34 cellular contexts compared by ENCODE assay signal in genomic region chr6:39016831-39017230, GRCh38.
"Had no signal": no experiment of that assay in that cellular context is flagged by ENCODE, and none has a peak within 500 bp of the region (broad histone marks: within the 10 kb centered on the region; RNA-seq: fewer than 3 reads in every experiment).

No MANE protein-coding gene starts in this region.

- H3K27ac Mint-ChIP-seq: activated naive CD4-positive, alpha-beta T cell treated with anti-CD3 and anti-CD28 coated beads for 36 hours; activated naive CD4-positive, alpha-beta T cell treated with anti-CD3 and anti-CD28 coated beads, Interleukin-2, amount 10 ng/mL, durations not matched to agents 7 days and 5 days; activated naive CD4-positive, alpha-beta T cell treated with anti-CD3 and anti-CD28 coated beads, Interleukin-2, amount 50 U/mL, for 24 hours; activated naive CD4-positive, alpha-beta T cell treated with anti-CD3 and anti-CD28 coated beads, Interleukin-2, amount 50 U/mL, for 72 hours; activated naive CD8-positive, alpha-beta T cell; activated naive CD8-positive, alpha-beta T cell treated with anti-CD3 and anti-CD28 coated beads for 36 hours; activated naive CD8-positive, alpha-beta T cell treated with anti-CD3 and anti-CD28 coated beads, Interleukin-2, amount 10 ng/mL, durations not matched to agents 7 days and 5 days; activated naive CD8-positive, alpha-beta T cell treated with anti-CD3 and anti-CD28 coated beads, Interleukin-2, amount 50 U/mL, for 24 hours; activated T-cell treated with anti-CD3 and anti-CD28 coated beads, Interleukin-2, amount 50 U/mL, for 24 hours; activated T-cell treated with anti-CD3 and anti-CD28 coated beads, Interleukin-2, amount 50 U/mL, for 72 hours; activated T-helper 1 cell treated with anti-CD3 and anti-CD28 coated beads, Interleukin-12 subunit alpha, Interleukin-12 subunit beta, Interleukin-2, Interleukin-4 antibody, amounts not matched to agents 30 ng/mL and 10 ng/mL and 1 ng/mL, durations not matched to agents 14 hours and 24 hours and 36 hours; activated T-helper 17 cell treated with anti-CD3 and anti-CD28 coated beads, Interleukin-2, amount 50 U/mL, for 72 hours; activated T-helper 2 cell treated with anti-CD3 and anti-CD28 coated beads, Interferon-gamma antibody, Interleukin-2, Interleukin-4, amounts not matched to agents 10 μg/mL and 5 μg/mL and 100 μg/mL, durations not matched to agents 14 hours and 24 hours and 36 hours; brain had no signal

- H3K36me3 Mint-ChIP-seq: activated naive CD4-positive, alpha-beta T cell treated with anti-CD3 and anti-CD28 coated beads, Interleukin-2, amount 10 ng/mL, durations not matched to agents 7 days and 5 days; activated naive CD4-positive, alpha-beta T cell treated with anti-CD3 and anti-CD28 coated beads, Interleukin-2, amount 50 U/mL, for 24 hours; activated naive CD4-positive, alpha-beta T cell treated with anti-CD3 and anti-CD28 coated beads, Interleukin-2, amount 50 U/mL, for 72 hours; activated naive CD8-positive, alpha-beta T cell; activated naive CD8-positive, alpha-beta T cell treated with anti-CD3 and anti-CD28 coated beads for 36 hours; activated naive CD8-positive, alpha-beta T cell treated with anti-CD3 and anti-CD28 coated beads, Interleukin-2, amount 10 ng/mL, durations not matched to agents 7 days and 5 days; brain had no signal

- ATAC-seq: activated naive CD8-positive, alpha-beta T cell treated with anti-CD3 and anti-CD28 coated beads, Interleukin-2, amount 50 U/mL, for 24 hours; activated T-cell treated with anti-CD3 and anti-CD28 coated beads, Interleukin-2, amount 50 U/mL, for 4 hours; activated T-helper 17 cell treated with anti-CD3 and anti-CD28 coated beads, Interleukin-2, amount 50 U/mL, for 72 hours; body of pancreas had no signal

- H3K4me3 Mint-ChIP-seq: activated naive CD4-positive, alpha-beta T cell treated with anti-CD3 and anti-CD28 coated beads for 36 hours; activated naive CD4-positive, alpha-beta T cell treated with anti-CD3 and anti-CD28 coated beads, Interleukin-2, amount 10 ng/mL, durations not matched to agents 7 days and 5 days; activated naive CD4-positive, alpha-beta T cell treated with anti-CD3 and anti-CD28 coated beads, Interleukin-2, amount 50 U/mL, for 24 hours; activated naive CD8-positive, alpha-beta T cell; activated naive CD8-positive, alpha-beta T cell treated with anti-CD3 and anti-CD28 coated beads for 36 hours; activated naive CD8-positive, alpha-beta T cell treated with anti-CD3 and anti-CD28 coated beads, Interleukin-2, amount 10 ng/mL, durations not matched to agents 7 days and 5 days; activated naive CD8-positive, alpha-beta T cell treated with anti-CD3 and anti-CD28 coated beads, Interleukin-2, amount 50 U/mL, for 24 hours; activated T-cell treated with anti-CD3 and anti-CD28 coated beads, Interleukin-2, amount 50 U/mL, for 24 hours; activated T-cell treated with anti-CD3 and anti-CD28 coated beads, Interleukin-2, amount 50 U/mL, for 4 hours; activated T-cell treated with anti-CD3 and anti-CD28 coated beads, Interleukin-2, amount 50 U/mL, for 72 hours; activated T-helper 1 cell treated with anti-CD3 and anti-CD28 coated beads, Interleukin-12 subunit alpha, Interleukin-12 subunit beta, Interleukin-2, Interleukin-4 antibody, amounts not matched to agents 30 ng/mL and 10 ng/mL and 1 ng/mL, durations not matched to agents 14 hours and 24 hours and 36 hours; activated T-helper 17 cell treated with anti-CD3 and anti-CD28 coated beads, Interleukin-2, amount 50 U/mL, for 72 hours; brain; central memory CD8-positive, alpha-beta T cell had no signal

- H3K9me3 Mint-ChIP-seq: activated naive CD4-positive, alpha-beta T cell treated with anti-CD3 and anti-CD28 coated beads for 36 hours; activated naive CD4-positive, alpha-beta T cell treated with anti-CD3 and anti-CD28 coated beads, Interleukin-2, amount 10 ng/mL, durations not matched to agents 7 days and 5 days; activated naive CD4-positive, alpha-beta T cell treated with anti-CD3 and anti-CD28 coated beads, Interleukin-2, amount 50 U/mL, for 24 hours; activated naive CD8-positive, alpha-beta T cell treated with anti-CD3 and anti-CD28 coated beads for 36 hours; activated naive CD8-positive, alpha-beta T cell treated with anti-CD3 and anti-CD28 coated beads, Interleukin-2, amount 10 ng/mL, durations not matched to agents 7 days and 5 days; activated naive CD8-positive, alpha-beta T cell treated with anti-CD3 and anti-CD28 coated beads, Interleukin-2, amount 50 U/mL, for 24 hours; activated T-cell treated with anti-CD3 and anti-CD28 coated beads, Interleukin-2, amount 50 U/mL, for 24 hours; activated T-cell treated with anti-CD3 and anti-CD28 coated beads, Interleukin-2, amount 50 U/mL, for 4 hours; activated T-helper 1 cell treated with anti-CD3 and anti-CD28 coated beads, Interleukin-12 subunit alpha, Interleukin-12 subunit beta, Interleukin-2, Interleukin-4 antibody, amounts not matched to agents 30 ng/mL and 10 ng/mL and 1 ng/mL, durations not matched to agents 14 hours and 24 hours and 36 hours; activated T-helper 17 cell treated with anti-CD3 and anti-CD28 coated beads, Interleukin-2, amount 50 U/mL, for 72 hours; activated T-helper 2 cell treated with anti-CD3 and anti-CD28 coated beads, Interferon-gamma antibody, Interleukin-2, Interleukin-4, amounts not matched to agents 10 μg/mL and 5 μg/mL and 100 μg/mL, durations not matched to agents 14 hours and 24 hours and 36 hours; brain; central memory CD8-positive, alpha-beta T cell had no signal

- DNase-seq: activated effector memory CD4-positive, alpha-beta T cell treated with anti-CD3 and anti-CD28 coated beads, Interleukin-2, amount 50 U/mL, for 16 hours; activated effector memory CD4-positive, alpha-beta T cell treated with Interleukin-2 at 50 U/mL for 16 hours; activated gamma-delta T cell; activated gamma-delta T cell treated with Interleukin-2 at 50 U/mL for 16 hours; activated naive CD4-positive, alpha-beta T cell; activated naive CD4-positive, alpha-beta T cell treated with anti-CD3 and anti-CD28 coated beads for 36 hours; activated naive CD4-positive, alpha-beta T cell treated with anti-CD3 and anti-CD28 coated beads, Interleukin-2, amount 10 ng/mL, durations not matched to agents 7 days and 5 days; activated naive CD4-positive, alpha-beta T cell treated with anti-CD3 and anti-CD28 coated beads, Interleukin-2, amount 50 U/mL, for 16 hours; activated naive CD4-positive, alpha-beta T cell treated with Interleukin-2 at 50 U/mL for 16 hours; activated naive CD8-positive, alpha-beta T cell treated with anti-CD3 and anti-CD28 coated beads for 36 hours; activated naive CD8-positive, alpha-beta T cell treated with anti-CD3 and anti-CD28 coated beads, Interleukin-2, amount 10 ng/mL, durations not matched to agents 7 days and 5 days; activated naive CD8-positive, alpha-beta T cell treated with anti-CD3 and anti-CD28 coated beads, Interleukin-2, amount 50 U/mL, for 24 hours; activated T-cell treated with anti-CD3 and anti-CD28 coated beads, Interleukin-2, amount 50 U/mL, for 24 hours; activated T-cell treated with anti-CD3 and anti-CD28 coated beads, Interleukin-2, amount 50 U/mL, for 4 hours; activated T-cell treated with anti-CD3 and anti-CD28 coated beads, Interleukin-2, amount 50 U/mL, for 48 hours; activated T-cell treated with anti-CD3 and anti-CD28 coated beads, Interleukin-2, amount 50 U/mL, for 72 hours; adrenal gland; amniotic stem cell; amygdala; anterior cingulate cortex; aorta; body of pancreas; brain microvascular endothelial cell; caudate nucleus; central memory CD4-positive, alpha-beta T cell; cerebellar nuclear complex had no signal

- H3K4me1 Mint-ChIP-seq: activated naive CD4-positive, alpha-beta T cell treated with anti-CD3 and anti-CD28 coated beads, Interleukin-2, amount 10 ng/mL, durations not matched to agents 7 days and 5 days; activated naive CD4-positive, alpha-beta T cell treated with anti-CD3 and anti-CD28 coated beads, Interleukin-2, amount 50 U/mL, for 24 hours; activated naive CD8-positive, alpha-beta T cell treated with anti-CD3 and anti-CD28 coated beads for 36 hours; activated naive CD8-positive, alpha-beta T cell treated with anti-CD3 and anti-CD28 coated beads, Interleukin-2, amount 10 ng/mL, durations not matched to agents 7 days and 5 days; activated naive CD8-positive, alpha-beta T cell treated with anti-CD3 and anti-CD28 coated beads, Interleukin-2, amount 50 U/mL, for 24 hours; activated T-helper 17 cell treated with anti-CD3 and anti-CD28 coated beads, Interleukin-2, amount 50 U/mL, for 72 hours; brain; central memory CD8-positive, alpha-beta T cell had no signal
